In the genomic region with DNA sequence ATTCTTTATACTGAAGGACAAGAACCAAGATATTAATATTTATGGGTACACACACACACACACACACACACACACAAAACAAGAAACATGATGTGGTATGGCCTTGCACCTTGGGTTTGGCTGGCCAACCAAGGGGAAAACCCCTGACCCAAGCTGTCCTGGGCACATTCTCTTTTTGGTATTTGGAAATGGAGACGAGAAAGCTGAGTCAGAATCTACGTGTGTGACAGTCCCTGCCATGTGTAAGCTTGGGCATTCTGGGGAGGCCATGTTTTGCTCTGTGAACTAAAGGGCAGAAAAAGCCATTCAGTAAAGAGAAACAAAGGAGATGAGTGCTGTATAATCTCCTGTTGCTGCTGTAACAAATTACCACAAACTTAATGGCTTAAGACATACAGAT, we compare ENCODE assay signal across 16 cellular contexts. TPM values are rescaled to one million over a fixed set of nuclear protein-coding genes. Genes with fewer than 3 reads are reported as not detected.
DNase-seq lines count a peak whose midpoint lies in the region; ATAC-seq, FAIRE-seq and TF ChIP-seq lines count a peak whose summit lies in the region.
"Had no signal": no experiment of that assay in that cellular context is flagged by ENCODE, and none has a peak within 500 bp of the region (broad histone marks: within the 10 kb centered on the region; RNA-seq: fewer than 3 reads in every experiment).

No MANE protein-coding gene starts in this region.

- no peaks in the 10 kb centered on the region for H3K36me3 ChIP-seq in naive thymus-derived CD4-positive, alpha-beta T cell (ENCODE audit: control insufficient read depth in 2 of 3, insufficient read depth in 3 of 3, low read length in 3 of 3)
- no peaks in the 10 kb centered on the region for H3K36me3 ChIP-seq in left ventricle myocardium inferior

- peak overlapping the region; percentile 43 for H3K27ac Mint-ChIP-seq in T-helper 2 cell treated with Interferon-gamma antibody and Interleukin-4, amounts not matched to agents 5 μg/mL and 100 μg/mL, for 36 hours
- peak overlapping the region; percentile 56 for H3K27ac Mint-ChIP-seq in activated T-helper 1 cell treated with anti-CD3 and anti-CD28 coated beads, Interleukin-12 subunit alpha, Interleukin-12 subunit beta, Interleukin-2, Interleukin-4 antibody, amounts not matched to agents 30 ng/mL and 10 ng/mL and 1 ng/mL, durations not matched to agents 14 hours and 24 hours and 36 hours
- H3K27ac Mint-ChIP-seq in naive thymus-derived CD4-positive, alpha-beta T cell: peak overlapping the region in 5 of 9 donors; percentile 21 to 100 (median 68)
- H3K27ac Mint-ChIP-seq: dendritic cell treated with granulocyte-macrophage colony-stimulating factor and Interleukin-4, amounts not matched to agents 40 ng/mL and 50 ng/mL, for 4 days; type B pancreatic cell had no signal

- H3K4me1 ChIP-seq in naive thymus-derived CD4-positive, alpha-beta T cell (ENCODE audit: control insufficient read depth in 2 of 2, insufficient read depth in 2 of 2, low read length in 2 of 2): peaks cover 37 to 47% of the 10 kb centered on the region in 2 donors
- peaks cover 17% of the 10 kb centered on the region for H3K4me1 ChIP-seq in left ventricle myocardium inferior

- DNase-seq in T-helper 2 cell treated with Interferon-gamma antibody and Interleukin-4, amounts not matched to agents 5 μg/mL and 100 μg/mL, for 36 hours (ENCODE audit: low spot score): peak; percentile 40
- DNase-seq in T-helper 2 cell (no peak), GM18507 (ENCODE audit: extremely low spot score, insufficient read length, low read depth) (no peak), left ventricle myocardium inferior (no peak)
- DNase-seq in activated T-helper 1 cell treated with anti-CD3 and anti-CD28 coated beads, Interleukin-12 subunit alpha, Interleukin-12 subunit beta, Interleukin-2, Interleukin-4 antibody, amounts not matched to agents 30 ng/mL and 10 ng/mL and 1 ng/mL, durations not matched to agents 14 hours and 24 hours and 36 hours (ENCODE audit: low spot score): no peak
- no peak for DNase-seq in naive thymus-derived CD4-positive, alpha-beta T cell
- DNase-seq in activated effector memory CD4-positive, alpha-beta T cell treated with anti-CD3 and anti-CD28 coated beads, Interleukin-2, amount 50 U/mL, for 16 hours: no peak
- DNase-seq: 8988T; activated T-cell treated with anti-CD3 and anti-CD28 coated beads, Interleukin-2, amount 50 U/mL, for 4 hours; NCI-H2171 treated with DMSO at 0.1 percent for 48 hours had no signal

- peaks cover 33% of the 10 kb centered on the region for H3K36me3 Mint-ChIP-seq in T-helper 2 cell treated with Interferon-gamma antibody and Interleukin-4, amounts not matched to agents 5 μg/mL and 100 μg/mL, for 36 hours (ENCODE audit: low read depth)
- H3K36me3 Mint-ChIP-seq in activated T-helper 1 cell treated with anti-CD3 and anti-CD28 coated beads, Interleukin-12 subunit alpha, Interleukin-12 subunit beta, Interleukin-2, Interleukin-4 antibody, amounts not matched to agents 30 ng/mL and 10 ng/mL and 1 ng/mL, durations not matched to agents 14 hours and 24 hours and 36 hours (ENCODE audit: low read depth): peaks cover 13% of the 10 kb centered on the region
- H3K36me3 Mint-ChIP-seq in naive thymus-derived CD4-positive, alpha-beta T cell: peaks cover 0 to 52% (median 0%) of the 10 kb centered on the region in 5 donors
- H3K36me3 Mint-ChIP-seq: type B pancreatic cell had no signal

- intact Hi-C loops in activated T-helper 1 cell treated with anti-CD3 and anti-CD28 coated beads, Interleukin-12 subunit alpha, Interleukin-12 subunit beta, Interleukin-2, Interleukin-4 antibody, amounts not matched to agents 30 ng/mL and 10 ng/mL and 1 ng/mL, durations not matched to agents 14 hours and 24 hours and 36 hours (cut with micrococcal nuclease): no loop called here
- intact Hi-C loops in naive thymus-derived CD4-positive, alpha-beta T cell (cut with micrococcal nuclease): loop anchor here (5.0 kb wide), 3 partner anchors 52 to 482 kb away; no protein-coding TSS in a partner anchor
- intact Hi-C loops in left ventricle myocardium inferior (cut with micrococcal nuclease): no loop called here

- TF ChIP-seq CTCF in left ventricle myocardium inferior (IDR thresholded peaks at IDR 0.05; ENCODE audit: borderline replicate concordance): no peak

- CTCF ChIA-PET in naive thymus-derived CD4-positive, alpha-beta T cell (lab: Charles Lee): no interaction called here

- no peaks in the 10 kb centered on the region for H3K9me3 ChIP-seq in naive thymus-derived CD4-positive, alpha-beta T cell (ENCODE audit: control insufficient read depth in 2 of 3, low read length in 3 of 3)
- H3K9me3 ChIP-seq in left ventricle myocardium inferior (replicated peaks): no peaks in the 10 kb centered on the region

- H3K9me3 Mint-ChIP-seq in T-helper 2 cell treated with Interferon-gamma antibody and Interleukin-4, amounts not matched to agents 5 μg/mL and 100 μg/mL, for 36 hours: peaks cover 22% of the 10 kb centered on the region
- peaks cover 6% of the 10 kb centered on the region for H3K9me3 Mint-ChIP-seq in activated T-helper 1 cell treated with anti-CD3 and anti-CD28 coated beads, Interleukin-12 subunit alpha, Interleukin-12 subunit beta, Interleukin-2, Interleukin-4 antibody, amounts not matched to agents 30 ng/mL and 10 ng/mL and 1 ng/mL, durations not matched to agents 14 hours and 24 hours and 36 hours
- H3K9me3 Mint-ChIP-seq in naive thymus-derived CD4-positive, alpha-beta T cell: peaks cover 0 to 19% (median 0%) of the 10 kb centered on the region in 11 donors
- H3K9me3 Mint-ChIP-seq: activated T-cell treated with anti-CD3 and anti-CD28 coated beads, Interleukin-2, amount 50 U/mL, for 4 hours had no signal

- FAIRE-seq in GM18507 (lab: Jason Lieb, UNC): peak; percentile 44
- FAIRE-seq: G401.6 had no signal

- H3K27ac ChIP-seq in naive thymus-derived CD4-positive, alpha-beta T cell (ENCODE audit: low read depth, low read length): no peak overlapping the region
- no peak overlapping the region for H3K27ac ChIP-seq in left ventricle myocardium inferior (replicated peaks)

- ATAC-seq in naive thymus-derived CD4-positive, alpha-beta T cell: peak; percentile 19
- no peak for ATAC-seq in HG03460 (IDR thresholded peaks at IDR 0.05; ENCODE audit: unreplicated experiment)
- ATAC-seq: activated T-cell treated with anti-CD3 and anti-CD28 coated beads, Interleukin-2, amount 50 U/mL, for 4 hours had no signal

- POLR2A ChIA-PET in naive thymus-derived CD4-positive, alpha-beta T cell (lab: Charles Lee): interaction anchor here (0.6 kb wide), 1 partner anchor 9 kb away, joined by 3 read pairs; no protein-coding TSS in a partner anchor

- H3K27me3 Mint-ChIP-seq in T-helper 2 cell treated with Interferon-gamma antibody and Interleukin-4, amounts not matched to agents 5 μg/mL and 100 μg/mL, for 36 hours (ENCODE audit: low read depth): peaks cover 8% of the 10 kb centered on the region
- peaks cover 6% of the 10 kb centered on the region for H3K27me3 Mint-ChIP-seq in activated T-helper 1 cell treated with anti-CD3 and anti-CD28 coated beads, Interleukin-12 subunit alpha, Interleukin-12 subunit beta, Interleukin-2, Interleukin-4 antibody, amounts not matched to agents 30 ng/mL and 10 ng/mL and 1 ng/mL, durations not matched to agents 14 hours and 24 hours and 36 hours (ENCODE audit: insufficient read depth)
- H3K27me3 Mint-ChIP-seq in naive thymus-derived CD4-positive, alpha-beta T cell: peaks cover 0 to 8% (median 0%) of the 10 kb centered on the region in 5 donors
- H3K27me3 Mint-ChIP-seq: type B pancreatic cell had no signal

- H3K27me3 ChIP-seq in naive thymus-derived CD4-positive, alpha-beta T cell (ENCODE audit: control insufficient read depth in 2 of 2, insufficient read depth in 2 of 2, low read length in 2 of 2): no peaks in the 10 kb centered on the region
- no peaks in the 10 kb centered on the region for H3K27me3 ChIP-seq in left ventricle myocardium inferior (ENCODE audit: low read depth)

- no peak overlapping the region for H3K4me3 ChIP-seq in naive thymus-derived CD4-positive, alpha-beta T cell (ENCODE audit: low read length)
- no peak overlapping the region for H3K4me3 ChIP-seq in left ventricle myocardium inferior

- H3K4me1 Mint-ChIP-seq in T-helper 2 cell treated with Interferon-gamma antibody and Interleukin-4, amounts not matched to agents 5 μg/mL and 100 μg/mL, for 36 hours (ENCODE audit: low read depth): peaks cover 56% of the 10 kb centered on the region
- peaks cover 60% of the 10 kb centered on the region for H3K4me1 Mint-ChIP-seq in activated T-helper 1 cell treated with anti-CD3 and anti-CD28 coated beads, Interleukin-12 subunit alpha, Interleukin-12 subunit beta, Interleukin-2, Interleukin-4 antibody, amounts not matched to agents 30 ng/mL and 10 ng/mL and 1 ng/mL, durations not matched to agents 14 hours and 24 hours and 36 hours (ENCODE audit: low read depth)
- peaks cover 32 to 63% (median 47%) of the 10 kb centered on the region in 7 donors for H3K4me1 Mint-ChIP-seq in naive thymus-derived CD4-positive, alpha-beta T cell
- H3K4me1 Mint-ChIP-seq: neural crest cell had no signal

- H3K4me3 Mint-ChIP-seq in T-helper 2 cell treated with Interferon-gamma antibody and Interleukin-4, amounts not matched to agents 5 μg/mL and 100 μg/mL, for 36 hours: no peak overlapping the region
- peak overlapping the region; percentile 8 for H3K4me3 Mint-ChIP-seq in activated T-helper 1 cell treated with anti-CD3 and anti-CD28 coated beads, Interleukin-12 subunit alpha, Interleukin-12 subunit beta, Interleukin-2, Interleukin-4 antibody, amounts not matched to agents 30 ng/mL and 10 ng/mL and 1 ng/mL, durations not matched to agents 14 hours and 24 hours and 36 hours
- peak overlapping the region in 2 of 10 donors; percentile 21 to 37 for H3K4me3 Mint-ChIP-seq in naive thymus-derived CD4-positive, alpha-beta T cell
- H3K4me3 Mint-ChIP-seq: activated T-cell treated with anti-CD3 and anti-CD28 coated beads, Interleukin-2, amount 50 U/mL, for 4 hours; dendritic cell treated with granulocyte-macrophage colony-stimulating factor and Interleukin-4, amounts not matched to agents 40 ng/mL and 50 ng/mL, for 4 days; neural crest cell; type B pancreatic cell had no signal

RNA-seq across cellular contexts. Expression of gene PTGER2, which starts 35.6 kb away (rescaled TPM):
- total RNA-seq in activated T-helper 1 cell treated with anti-CD3 and anti-CD28 coated beads, Interleukin-12 subunit alpha, Interleukin-12 subunit beta, Interleukin-2, Interleukin-4 antibody, amounts not matched to agents 30 ng/mL and 10 ng/mL and 1 ng/mL, durations not matched to agents 14 hours and 24 hours and 36 hours: 67.4 and 67.9 TPM in 2 replicates
- total RNA-seq in naive thymus-derived CD4-positive, alpha-beta T cell: 100 to 1,000 TPM in 1 of 5 experiments, 10 to 100 TPM in 2, 1 to 10 TPM in 2; 1.7 to 162 (median 15.2) TPM
- polyA plus RNA-seq in naive thymus-derived CD4-positive, alpha-beta T cell: 10 to 100 TPM; 23.4 to 67.7 TPM
- total RNA-seq in left ventricle myocardium inferior: 0.60 TPM
- total RNA-seq: neural crest cell, SK-MEL-5 had no signal

Comparison
In these comparisons a context has a peak if more than half of its experiments do, and no peak if none do; other contexts are left out.
1. intact Hi-C loops: an anchor here in naive thymus-derived CD4-positive, alpha-beta T cell (5.0 kb wide); none called in activated T-helper 1 cell treated with anti-CD3 and anti-CD28 coated beads, Interleukin-12 subunit alpha, Interleukin-12 subunit beta, Interleukin-2, Interleukin-4 antibody, amounts not matched to agents 30 ng/mL and 10 ng/mL and 1 ng/mL, durations not matched to agents 14 hours and 24 hours and 36 hours and left ventricle myocardium inferior.